Comparison of ENCODE assay signal across 8 cellular contexts in the genomic region with DNA sequence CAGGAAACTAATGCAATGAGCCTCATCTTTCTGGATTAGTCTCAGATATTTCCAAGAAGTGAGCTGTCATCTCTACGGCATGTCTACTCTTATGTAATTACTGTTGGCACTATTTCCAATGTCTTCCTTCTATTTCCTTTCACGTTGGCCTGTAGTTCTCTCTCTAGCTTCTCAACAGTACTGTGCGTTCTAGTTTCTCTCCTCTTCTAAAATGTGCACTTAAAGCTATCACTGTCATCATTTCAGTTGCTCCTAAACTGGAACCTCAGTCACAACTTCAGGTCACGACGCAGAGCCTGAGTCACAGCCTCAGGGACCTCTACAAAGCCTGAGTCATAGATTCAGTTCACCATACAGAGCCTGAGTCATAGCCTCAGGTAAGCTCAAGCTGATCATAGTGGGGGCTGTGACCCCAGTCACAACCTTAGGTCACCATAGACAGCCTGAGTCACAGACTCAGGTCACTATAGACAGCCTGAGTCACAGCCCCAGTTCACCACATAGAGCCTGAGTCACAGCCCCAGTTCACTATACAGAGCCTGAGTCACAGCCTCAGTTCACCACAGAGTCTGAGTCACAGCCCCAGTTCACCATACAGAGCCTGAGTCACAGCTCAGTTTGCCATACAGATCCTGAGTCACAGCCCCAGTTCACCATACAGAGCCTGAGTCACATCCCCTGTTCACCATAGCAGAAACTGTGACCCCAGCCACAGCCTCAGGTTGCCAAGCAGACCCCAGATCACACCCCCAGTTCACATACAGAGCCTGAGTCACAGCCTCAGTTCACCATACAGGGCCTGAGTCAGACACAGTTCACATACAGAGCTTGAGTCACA. TPM values are rescaled to one million over a fixed set of nuclear protein-coding genes. Genes with fewer than 3 reads are reported as not detected.
DNase-seq lines count a peak whose midpoint lies in the region; ATAC-seq and TF ChIP-seq lines count a peak whose summit lies in the region.

No MANE protein-coding gene starts in this region.

- no peaks in the 10 kb centered on the region for H3K27me3 ChIP-seq in ovary

- DNase-seq in Caki2 (ENCODE audit: low read depth) (peak; percentile 83), SW480 (ENCODE audit: low spot score) (peak; percentile 85), ovary (peak in 3 of 5 donors; percentile 9 to 61 (median 24)), nucleus accumbens (lab: John Stamatoyannopoulos, UW) (no peak), D341Med (ENCODE audit: low spot score) (no peak)

- no peak for TF ChIP-seq POLR2A in ovary (IDR thresholded peaks at IDR 0.05)

- intact Hi-C loops in ovary (cut with DNase I): no loop called here

- H3K4me1 ChIP-seq in ovary (ENCODE audit: insufficient read depth): peaks cover 8% of the 10 kb centered on the region

- H3K27ac ChIP-seq in cingulate gyrus (ENCODE audit: low read depth, low read length): peak overlapping the region; percentile 39
- H3K27ac ChIP-seq in ovary: peak overlapping the region in 1 of 2 donors; percentile 33

- TF ChIP-seq CTCF in ovary (IDR thresholded peaks at IDR 0.05): no peak

- 53 to 69% (median 53%) methylated on average over 5 of the region's 5 CpGs for WGBS in ovary, 3 donors

- no peak for TF ChIP-seq EP300 in ovary (IDR thresholded peaks at IDR 0.05)

- ATAC-seq in GM21423 (IDR thresholded peaks at IDR 0.05; ENCODE audit: unreplicated experiment) (no peak), GM21576 (IDR thresholded peaks at IDR 0.05; ENCODE audit: unreplicated experiment) (no peak)

- no peaks in the 10 kb centered on the region for H3K36me3 ChIP-seq in ovary

- no peak overlapping the region for H3K4me3 ChIP-seq in ovary

- H3K9me3 ChIP-seq in ovary: no peaks in the 10 kb centered on the region

- in situ Hi-C loops in Caki2 (cut with HindIII; ENCODE audit: low pct_unique_long_range_greater_than_20kb, low sequenced_read_pairs): no loop called here

RNA-seq across cellular contexts. Expression of gene WNT9A, which starts 13.0 kb away (rescaled TPM):
- total RNA-seq in Caki2 (2014; rRNA removed; shearing (Covaris generic); ENCODE audit: low replicate concordance): 1.1 and 2.7 TPM in 2 replicates
- 10 to 100 TPM in 3 of 7 donors, 1 to 10 TPM in 4; 3.9 to 15.9 (median 9.8) TPM for total RNA-seq in ovary
- polyA plus RNA-seq in ovary: 10 to 100 TPM in 1 of 2 donors, 1 to 10 TPM in 1; 1.1 to 10.8 TPM

Comparison
In these comparisons a context has a peak if more than half of its experiments do, and no peak if none do; other contexts are left out.
1. DNase-seq: peak in Caki2 (single experiment), SW480 (single experiment) and ovary (3 of 5); none in nucleus accumbens (0 of 56) and D341Med (single experiment).